8 cellular contexts compared by ENCODE assay signal in genomic region chr11:64745219-64745522, GRCh38. TPM values are rescaled to one million over a fixed set of nuclear protein-coding genes. Genes with fewer than 3 reads are reported as not detected.
DNase-seq lines count a peak whose midpoint lies in the region; ATAC-seq, FAIRE-seq and TF ChIP-seq lines count a peak whose summit lies in the region.

No MANE protein-coding gene starts in this region.

- H3K9me3 ChIP-seq in CD4-positive, alpha-beta T cell (ENCODE audit: control insufficient read depth, low read length), result no peaks in the 10 kb centered on the region
- H3K9me3 ChIP-seq in trophoblast cell (ENCODE audit: insufficient read depth, low read depth, low read length), result peaks cover 5% of the 10 kb centered on the region

- H2BK120ac ChIP-seq in trophoblast cell (ENCODE audit: insufficient read depth, low read length, poor library complexity), result no peak overlapping the region

- no peak overlapping the region for H3K23ac ChIP-seq in trophoblast cell (ENCODE audit: low read length)

- POLR2A ChIA-PET in CD4-positive, alpha-beta T cell (lab: Charles Lee), result interaction anchor here (0.7 to 18.7 kb wide), 41 partner anchors 10 to 1904 kb away, joined by 3 to 634 read pairs (median 8); partner anchors contain the start of genes CAPN1, CD248, CDC42BPG and FAU

- CTCF ChIA-PET in CD4-positive, alpha-beta T cell (lab: Charles Lee), result interaction anchor here (3.5 to 3.9 kb wide), 4 partner anchors 17 to 31 kb away, joined by 13 to 45 read pairs (median 24); partner anchors contain the start of gene PYGM

- H4K91ac ChIP-seq in trophoblast cell (ENCODE audit: low read depth, low read length), result no peak overlapping the region

- peaks cover 45% of the 10 kb centered on the region for H3K36me3 Mint-ChIP-seq in CD4-positive, alpha-beta T cell (ENCODE audit: low read depth)

- no CpG with 5 or more reads among the region's 17 CpGs for WGBS in trophoblast cell (ENCODE audit: extremely low coverage, insufficient coverage, insufficient read length)

- no peak overlapping the region for H2AFZ ChIP-seq in trophoblast cell (ENCODE audit: insufficient read depth, low read length, poor library complexity)

- peak overlapping the region; percentile 64 for H3K4me2 ChIP-seq in trophoblast cell (ENCODE audit: low read length)

- FAIRE-seq in frontal cortex (lab: Jason Lieb, UNC), result no peak

- ATAC-seq in CD4-positive, alpha-beta T cell (ENCODE audit: poor library complexity), result peak; percentile 36
- ATAC-seq in GM21515 (IDR thresholded peaks at IDR 0.05; ENCODE audit: unreplicated experiment), result no peak
- ATAC-seq in HG02642 (IDR thresholded peaks at IDR 0.05; ENCODE audit: poor library complexity, unreplicated experiment), result no peak

- H4K12ac ChIP-seq in trophoblast cell (ENCODE audit: low read depth, low read length), result no peak overlapping the region

- no peaks in the 10 kb centered on the region for H3K36me3 ChIP-seq in trophoblast cell (ENCODE audit: control insufficient read depth in 1 of 2, insufficient read depth in 2 of 2, low read length in 2 of 2)

- no peak for TF ChIP-seq CTCF in CD4-positive, alpha-beta T cell (IDR thresholded peaks at IDR 0.05)

- H2BK12ac ChIP-seq in trophoblast cell (ENCODE audit: low read length), result no peak overlapping the region

- no peaks in the 10 kb centered on the region for H3K27me3 ChIP-seq in CD4-positive, alpha-beta T cell (ENCODE audit: control insufficient read depth, insufficient read depth, low read length)
- H3K27me3 ChIP-seq in trophoblast cell (ENCODE audit: insufficient read depth, low read length), result peaks cover 56% of the 10 kb centered on the region

- no peaks in the 10 kb centered on the region for H3K79me1 ChIP-seq in trophoblast cell (ENCODE audit: low read length)

- no peaks in the 10 kb centered on the region for H3K27me3 Mint-ChIP-seq in CD4-positive, alpha-beta T cell

- H2BK5ac ChIP-seq in trophoblast cell (ENCODE audit: low read depth, low read length, poor library complexity), result no peak overlapping the region

- peak overlapping the region; percentile 99 for H3K27ac Mint-ChIP-seq in CD4-positive, alpha-beta T cell

- no peaks in the 10 kb centered on the region for H3K79me2 ChIP-seq in trophoblast cell (ENCODE audit: control insufficient read depth, insufficient read depth, low read length, poor library complexity)

- H3K4me3 ChIP-seq in trophoblast cell (ENCODE audit: low read depth, low read length), result no peak overlapping the region

- DNase-seq in CD4-positive, alpha-beta T cell, result peak; percentile 66 to 95 (median 90)
- DNase-seq in NAMALWA (ENCODE audit: low spot score) (peak; percentile 89), frontal cortex (ENCODE audit: low spot score in 2 of 2) (peak; percentile 69 to 77), trophoblast cell (no peak), kidney tubule cell (ENCODE audit: low spot score) (no peak)
- DNase-seq in activated T-cell treated with anti-CD3 and anti-CD28 coated beads, Interleukin-2, amount 50 U/mL, for 1 hour, result peak; percentile 84

- H2AK5ac ChIP-seq in trophoblast cell (ENCODE audit: low read length), result no peak overlapping the region

- peak overlapping the region; percentile 98 for H3K4me3 Mint-ChIP-seq in CD4-positive, alpha-beta T cell

- no peak overlapping the region for H3K9ac ChIP-seq in trophoblast cell (ENCODE audit: low read length)

- no peak overlapping the region for H3K14ac ChIP-seq in trophoblast cell (ENCODE audit: low read length)

- no peak overlapping the region for H4K8ac ChIP-seq in trophoblast cell (ENCODE audit: low read depth, low read length)

- H3K4me1 ChIP-seq in trophoblast cell (ENCODE audit: control insufficient read depth in 1 of 2, insufficient read depth in 2 of 2, low read length in 2 of 2), result peaks cover 8 to 21% of the 10 kb centered on the region in 2 experiments

- H3K4ac ChIP-seq in trophoblast cell (ENCODE audit: low read depth, low read length), result no peak overlapping the region

- H3K9me3 Mint-ChIP-seq in CD4-positive, alpha-beta T cell, result no peaks in the 10 kb centered on the region

- peak overlapping the region; percentile 99 for H3K27ac ChIP-seq in CD4-positive, alpha-beta T cell (ENCODE audit: low read depth, low read length)
- H3K27ac ChIP-seq in trophoblast cell (ENCODE audit: low read depth, low read length), result no peak overlapping the region

- H3K18ac ChIP-seq in trophoblast cell (ENCODE audit: low read length), result no peak overlapping the region

- intact Hi-C loops in CD4-positive, alpha-beta T cell (cut with DNase I, micrococcal nuclease), result no loop called here

- H3K4me1 Mint-ChIP-seq in CD4-positive, alpha-beta T cell (ENCODE audit: low read depth), result peaks cover 35% of the 10 kb centered on the region

RNA-seq across cellular contexts. Expression of gene RASGRP2, which starts 1.2 kb away (rescaled TPM):
- 100 to 1,000 TPM; 668 to 672 TPM for total RNA-seq in CD4-positive, alpha-beta T cell
- 24.9 TPM for total RNA-seq in frontal cortex
- 0.50 and 0.55 TPM in 2 replicates for polyA plus RNA-seq in trophoblast cell (2013)

RNA-seq across cellular contexts. Expression of gene PYGM, which starts 14.6 kb away (rescaled TPM):
- total RNA-seq in CD4-positive, alpha-beta T cell, result 1 to 10 TPM; 5.0 to 6.0 TPM
- 0.82 TPM for total RNA-seq in frontal cortex
- 0.83 and 0.94 TPM in 2 replicates for polyA plus RNA-seq in trophoblast cell (2013)

RNA-seq across cellular contexts. Expression of gene NRXN2, which starts 22.2 kb away (rescaled TPM):
- total RNA-seq in CD4-positive, alpha-beta T cell, result under 1 TPM; 0.05 to 0.31 TPM
- 204 TPM for total RNA-seq in frontal cortex
- 2.9 and 3.1 TPM in 2 replicates for polyA plus RNA-seq in trophoblast cell (2013)

RNA-seq across cellular contexts. Expression of gene SF1, which starts 33.2 kb away (rescaled TPM):
- total RNA-seq in CD4-positive, alpha-beta T cell, result 1,000 to 10,000 TPM; 1,632 to 1,657 TPM
- 62.4 TPM for total RNA-seq in frontal cortex
- polyA plus RNA-seq in trophoblast cell (2013), result 185 and 187 TPM in 2 replicates

RNA-seq across cellular contexts. Expression of gene MAP4K2, which starts 57.8 kb away (rescaled TPM):
- 10 to 100 TPM; 71.9 to 74.1 TPM for total RNA-seq in CD4-positive, alpha-beta T cell
- 7.3 TPM for total RNA-seq in frontal cortex
- polyA plus RNA-seq in trophoblast cell (2013), result 17.9 and 19.2 TPM in 2 replicates

Comparison
In these comparisons a context has a peak if more than half of its experiments do, and no peak if none do; other contexts are left out.
1. DNase-seq: peak in CD4-positive, alpha-beta T cell (10 of 10), NAMALWA (single experiment), activated T-cell treated with anti-CD3 and anti-CD28 coated beads, Interleukin-2, amount 50 U/mL, for 1 hour (single experiment) and frontal cortex (2 of 2); none in trophoblast cell (0 of 2) and kidney tubule cell (single experiment).
2. RNA of gene RASGRP2, which starts 1.2 kb away (total RNA-seq): 668 to 672 TPM in CD4-positive, alpha-beta T cell; 24.9 TPM in frontal cortex (single experiment); every median in the first group is over 10 times any median in the second.
3. RNA of gene NRXN2, which starts 22.2 kb away (total RNA-seq): 204 TPM in frontal cortex (single experiment); 0.05 to 0.31 TPM in CD4-positive, alpha-beta T cell; every median in the first group is over 100 times any median in the second.